Comparison of ENCODE assay signal across 21 cellular contexts in genomic region chr12:122460641-122461040, GRCh38.
"Had no signal": no experiment of that assay in that cellular context is flagged by ENCODE, and none has a peak within 500 bp of the region (broad histone marks: within the 10 kb centered on the region; RNA-seq: fewer than 3 reads in every experiment).

No MANE protein-coding gene starts in this region.

- H3K4me1 Mint-ChIP-seq: nephron had no signal

- H3K4me3 ChIP-seq: dorsolateral prefrontal cortex, esophagus squamous epithelium, gastrocnemius medialis, pancreas, spleen had no signal

- ATAC-seq: activated CD4-positive, CD25-positive, alpha-beta regulatory T cell treated with anti-CD3 and anti-CD28 coated beads, Interleukin-2, amount 50 U/mL, for 24 hours; activated T-cell treated with anti-CD3 and anti-CD28 coated beads, Interleukin-2, amount 50 U/mL, for 72 hours; gastrocnemius medialis; pancreas had no signal

- H3K27me3 Mint-ChIP-seq: activated CD4-positive, alpha-beta memory T cell treated with anti-CD3 and anti-CD28 coated beads, Interleukin-2, amount 10 ng/mL, durations not matched to agents 7 days and 5 days; activated CD4-positive, alpha-beta T cell treated with anti-CD3 and anti-CD28 coated beads, Interleukin-2, amount 10 ng/mL, durations not matched to agents 24 days and 14 days; activated naive CD4-positive, alpha-beta T cell treated with anti-CD3 and anti-CD28 coated beads, Interleukin-2, amount 10 ng/mL, durations not matched to agents 7 days and 5 days; memory B cell had no signal

- H3K27ac Mint-ChIP-seq: activated CD4-positive, alpha-beta memory T cell treated with anti-CD3 and anti-CD28 coated beads, Interleukin-2, amount 10 ng/mL, durations not matched to agents 7 days and 5 days; activated CD4-positive, alpha-beta T cell treated with anti-CD3 and anti-CD28 coated beads, Interleukin-2, amount 10 ng/mL, durations not matched to agents 24 days and 14 days; activated naive CD4-positive, alpha-beta T cell treated with anti-CD3 and anti-CD28 coated beads, Interleukin-2, amount 10 ng/mL, durations not matched to agents 7 days and 5 days; activated T-cell treated with anti-CD3 and anti-CD28 coated beads, Interleukin-2, amount 50 U/mL, for 72 hours; memory B cell; nephron had no signal

- H3K4me1 ChIP-seq: pancreas, spleen had no signal

- H3K9me3 Mint-ChIP-seq: activated CD4-positive, alpha-beta memory T cell treated with anti-CD3 and anti-CD28 coated beads, Interleukin-2, amount 10 ng/mL, durations not matched to agents 7 days and 5 days; activated CD4-positive, alpha-beta T cell treated with anti-CD3 and anti-CD28 coated beads, Interleukin-2, amount 10 ng/mL, durations not matched to agents 24 days and 14 days; activated naive CD4-positive, alpha-beta T cell treated with anti-CD3 and anti-CD28 coated beads, Interleukin-2, amount 10 ng/mL, durations not matched to agents 7 days and 5 days; activated T-cell treated with anti-CD3 and anti-CD28 coated beads, Interleukin-2, amount 50 U/mL, for 72 hours; memory B cell; nephron had no signal

- DNase-seq: activated CD4-positive, alpha-beta memory T cell treated with anti-CD3 and anti-CD28 coated beads, Interleukin-2, amount 10 ng/mL, durations not matched to agents 7 days and 5 days; activated CD4-positive, alpha-beta T cell treated with anti-CD3 and anti-CD28 coated beads, Interleukin-2, amount 10 ng/mL, durations not matched to agents 24 days and 14 days; activated effector memory CD4-positive, alpha-beta T cell treated with Interleukin-2 at 50 U/mL for 16 hours; activated naive CD4-positive, alpha-beta T cell treated with anti-CD3 and anti-CD28 coated beads, Interleukin-2, amount 10 ng/mL, durations not matched to agents 7 days and 5 days; activated T-cell treated with anti-CD3 and anti-CD28 coated beads, Interleukin-2, amount 50 U/mL, for 72 hours; amygdala; dorsolateral prefrontal cortex; esophagus squamous epithelium; gastrocnemius medialis; hypothalamus; spleen; stimulated activated CD4-positive, alpha-beta T cell treated with anti-CD3 and anti-CD28 coated beads, Interleukin-4, amount 100 ng/mL, for 1 hour; stimulated activated naive CD4-positive, alpha-beta T cell treated with Interleukin-2 at 50 U/mL for 16 hours had no signal

- FAIRE-seq: islet of Langerhans, pancreas, urothelium cell line had no signal

- H3K4me3 Mint-ChIP-seq: activated CD4-positive, alpha-beta memory T cell treated with anti-CD3 and anti-CD28 coated beads, Interleukin-2, amount 10 ng/mL, durations not matched to agents 7 days and 5 days; activated CD4-positive, alpha-beta T cell treated with anti-CD3 and anti-CD28 coated beads, Interleukin-2, amount 10 ng/mL, durations not matched to agents 24 days and 14 days; activated naive CD4-positive, alpha-beta T cell treated with anti-CD3 and anti-CD28 coated beads, Interleukin-2, amount 10 ng/mL, durations not matched to agents 7 days and 5 days; activated T-cell treated with anti-CD3 and anti-CD28 coated beads, Interleukin-2, amount 50 U/mL, for 72 hours; memory B cell; nephron had no signal

- H3K36me3 ChIP-seq: esophagus squamous epithelium, gastrocnemius medialis, neutrophil, pancreas, spleen had no signal

- H3K27me3 ChIP-seq: dorsolateral prefrontal cortex, esophagus squamous epithelium, gastrocnemius medialis, neutrophil, pancreas, spleen had no signal

- H3K36me3 Mint-ChIP-seq: activated naive CD4-positive, alpha-beta T cell treated with anti-CD3 and anti-CD28 coated beads, Interleukin-2, amount 10 ng/mL, durations not matched to agents 7 days and 5 days; memory B cell had no signal

- H3K27ac ChIP-seq: dorsolateral prefrontal cortex, esophagus squamous epithelium, gastrocnemius medialis, neutrophil, pancreas, spleen, VCaP had no signal

- H3K9me3 ChIP-seq: esophagus squamous epithelium, gastrocnemius medialis, neutrophil, pancreas, spleen had no signal
